12 cellular contexts compared by ENCODE assay signal in the genomic region with DNA sequence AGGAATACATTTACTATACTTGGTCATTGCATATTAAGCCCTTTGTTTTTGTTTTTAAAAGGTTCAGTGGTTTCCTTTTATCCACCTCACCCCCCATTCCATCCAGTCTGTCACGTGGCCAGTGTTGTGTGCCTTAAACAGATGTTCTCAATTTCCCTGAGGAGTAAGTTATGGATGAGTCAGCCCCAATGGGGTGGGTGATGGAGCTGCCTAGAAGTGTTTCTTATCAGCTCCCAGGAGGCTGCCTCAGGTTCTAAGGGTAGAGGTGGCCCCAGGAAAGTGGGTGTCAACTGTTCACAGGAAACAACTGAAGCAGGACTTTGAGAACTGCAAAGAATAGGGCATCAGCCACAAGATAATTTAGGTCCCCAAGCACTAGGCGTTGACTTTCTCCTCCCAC. TPM values are rescaled to one million over a fixed set of nuclear protein-coding genes. Genes with fewer than 3 reads are reported as not detected.
A peak's percentile ranks its signal among the peaks of the same experiment; 100 is the strongest.
DNase-seq lines count a peak whose midpoint lies in the region; ATAC-seq and TF ChIP-seq lines count a peak whose summit lies in the region.
"Had no signal": no experiment of that assay in that cellular context is flagged by ENCODE, and none has a peak within 500 bp of the region (broad histone marks: within the 10 kb centered on the region; RNA-seq: fewer than 3 reads in every experiment).

No MANE protein-coding gene starts in this region.

- DNase-seq in COLO829 (ENCODE audit: low spot score): peak; percentile 54
- peak; percentile 99 for DNase-seq in brain microvascular endothelial cell
- no peak for DNase-seq in mucosa of descending colon
- no peak for DNase-seq in SHP77 (lab: John Stamatoyannopoulos, UW)
- DNase-seq in esophagus squamous epithelium (lab: John Stamatoyannopoulos, UW): no peak
- DNase-seq: activated T-cell treated with anti-CD3 and anti-CD28 coated beads, Interleukin-2, amount 50 U/mL, for 48 hours; GF-D8; KBM-7 had no signal

- no peak overlapping the region for H3K4me3 ChIP-seq in brain microvascular endothelial cell (ENCODE audit: low read depth, low read length)
- no peak overlapping the region for H3K4me3 ChIP-seq in mucosa of descending colon
- no peak overlapping the region for H3K4me3 ChIP-seq in esophagus squamous epithelium

- no peaks in the 10 kb centered on the region for H3K4me1 ChIP-seq in mucosa of descending colon (ENCODE audit: low read depth)
- peaks cover 0 to 3% (median 0%) of the 10 kb centered on the region in 3 donors for H3K4me1 ChIP-seq in esophagus squamous epithelium

- in situ Hi-C loops in brain microvascular endothelial cell (cut with HindIII; ENCODE audit: low pct_ligation_motif_present, low sequenced_read_pairs): no loop called here

- H3K9me3 ChIP-seq in mucosa of descending colon (no peaks in the 10 kb centered on the region), esophagus squamous epithelium (no peaks in the 10 kb centered on the region)
- H3K9me3 ChIP-seq: neutrophil had no signal

- WGBS in esophagus squamous epithelium, 2 donors: 34 to 46% methylated on average over 2 of the region's 2 CpGs

- no peak for TF ChIP-seq EP300 in Ishikawa (IDR thresholded peaks at IDR 0.05; ENCODE audit: borderline replicate concordance)

- TF ChIP-seq RAD21 in Ishikawa (IDR thresholded peaks at IDR 0.05; ENCODE audit: low read depth): no peak

- intact Hi-C loops in mucosa of descending colon (cut with DNase I, micrococcal nuclease): no loop called here
- intact Hi-C loops in esophagus squamous epithelium (cut with DNase I): no loop called here

- TF ChIP-seq CTCF in brain microvascular endothelial cell (IDR thresholded peaks at IDR 0.05; ENCODE audit: low read depth, low read length, missing control alignments) (no peak), mucosa of descending colon (IDR thresholded peaks at IDR 0.05) (no peak), esophagus squamous epithelium (IDR thresholded peaks at IDR 0.05) (no peak)

- H3K36me3 ChIP-seq in brain microvascular endothelial cell (replicated peaks): no peaks in the 10 kb centered on the region
- H3K36me3 ChIP-seq in mucosa of descending colon (ENCODE audit: low read depth): no peaks in the 10 kb centered on the region
- no peaks in the 10 kb centered on the region for H3K36me3 ChIP-seq in esophagus squamous epithelium
- H3K36me3 ChIP-seq: neutrophil had no signal

- TF ChIP-seq POLR2A in esophagus squamous epithelium (IDR thresholded peaks at IDR 0.05): no peak

- peak; percentile 39 for ATAC-seq in mucosa of descending colon
- ATAC-seq in GM18498 (IDR thresholded peaks at IDR 0.05; ENCODE audit: unreplicated experiment): no peak
- no peak for ATAC-seq in GM21360 (IDR thresholded peaks at IDR 0.05; ENCODE audit: unreplicated experiment)

- peak overlapping the region; percentile 99 for H3K27ac ChIP-seq in brain microvascular endothelial cell
- H3K27ac ChIP-seq in esophagus squamous epithelium: no peak overlapping the region
- H3K27ac ChIP-seq: neutrophil had no signal

- H3K27me3 ChIP-seq in brain microvascular endothelial cell (replicated peaks): no peaks in the 10 kb centered on the region
- H3K27me3 ChIP-seq in esophagus squamous epithelium: no peaks in the 10 kb centered on the region
- H3K27me3 ChIP-seq: neutrophil had no signal

TF ChIP-seq in Ishikawa, 13 proteins besides CTCF, POLR2A, EP300 and RAD21:
- peak; percentile 66 for TF ChIP-seq USF1 (IDR thresholded peaks at IDR 0.05)
- TF ChIP-seq ZBTB7A (IDR thresholded peaks at IDR 0.05; ENCODE audit: low read depth): no peak

RNA-seq across cellular contexts. Expression of gene ACTBL2, which starts 41.1 kb away (rescaled TPM):
- not detected for total RNA-seq in mucosa of descending colon
- total RNA-seq in esophagus squamous epithelium: not detected

Comparison
In these comparisons a context has a peak if more than half of its experiments do, and no peak if none do; other contexts are left out.
1. DNase-seq: peak in COLO829 (single experiment) and brain microvascular endothelial cell (single experiment); none in mucosa of descending colon (0 of 3), SHP77 (0 of 2) and esophagus squamous epithelium (single experiment).